ENCODE assay signal across 24 cellular contexts in genomic region chr7:4772306-4772705, GRCh38. TPM values are rescaled to one million over a fixed set of nuclear protein-coding genes. Genes with fewer than 3 reads are reported as not detected.
A peak's percentile ranks its signal among the peaks of the same experiment; 100 is the strongest.
DNase-seq lines count a peak whose midpoint lies in the region; ATAC-seq, FAIRE-seq and TF ChIP-seq lines count a peak whose summit lies in the region.
"Had no signal": no experiment of that assay in that cellular context is flagged by ENCODE, and none has a peak within 500 bp of the region (broad histone marks: within the 10 kb centered on the region; RNA-seq: fewer than 3 reads in every experiment).

No MANE protein-coding gene starts in this region.

- no peak overlapping the region for H2BK5ac ChIP-seq in mesenchymal stem cell (ENCODE audit: low read depth, low read length, poor library complexity, severe bottlenecking)

- H2AFZ ChIP-seq in mesenchymal stem cell (ENCODE audit: low read depth, low read length): no peak overlapping the region
- H2AFZ ChIP-seq: GM23248 had no signal

- intact Hi-C loops in right cardiac atrium (cut with DNase I) (no loop called here), heart left ventricle (cut with DNase I) (no loop called here), sigmoid colon (cut with DNase I) (no loop called here)

- in situ Hi-C loops in GM13977 (cut with MboI; ENCODE audit: low pct_unique_long_range_greater_than_20kb, low sequenced_read_pairs, unreplicated experiment): no loop called here

- H3K4me3 ChIP-seq in right cardiac atrium (ENCODE audit: low read length) (no peak overlapping the region), heart left ventricle (no peak overlapping the region), mesenchymal stem cell (ENCODE audit: insufficient read depth in 1 of 2, low read depth in 1 of 2, low read length in 2 of 2) (no peak overlapping the region), sigmoid colon (no peak overlapping the region)
- H3K4me3 ChIP-seq: A549, GM23248 had no signal

- no peak overlapping the region for H4K91ac ChIP-seq in mesenchymal stem cell (ENCODE audit: low read length)

- no peak overlapping the region for H2BK120ac ChIP-seq in mesenchymal stem cell (ENCODE audit: low read depth, low read length)

- H3K4me1 ChIP-seq in right cardiac atrium (ENCODE audit: control insufficient read depth, insufficient read depth, low read length) (peaks cover 6% of the 10 kb centered on the region), heart left ventricle (peaks cover 0 to 50% (median 26%) of the 10 kb centered on the region in 12 donors), mesenchymal stem cell (ENCODE audit: control insufficient read depth, insufficient read depth, low read depth, low read length) (peaks cover 11% of the 10 kb centered on the region), sigmoid colon (peaks cover 0 to 66% (median 59%) of the 10 kb centered on the region in 4 donors)

- no peak overlapping the region for H3K9ac ChIP-seq in mesenchymal stem cell (ENCODE audit: low read length)
- H3K9ac ChIP-seq: GM23248 had no signal

- no peak overlapping the region for H3K4me2 ChIP-seq in mesenchymal stem cell (ENCODE audit: low read length, poor library complexity, severe bottlenecking)
- H3K4me2 ChIP-seq: A549 had no signal

- DNase-seq in right cardiac atrium (peak in 2 of 3 donors; percentile 30), heart left ventricle (no peak), mesenchymal stem cell (no peak), sigmoid colon (no peak), urothelium cell line (ENCODE audit: low spot score) (no peak), NCI-H2029 (lab: John Stamatoyannopoulos, UW) (no peak), NCI-H524 (lab: John Stamatoyannopoulos, UW) (no peak), GM13977 (ENCODE audit: low spot score) (no peak)
- DNase-seq: 8988T; ACHN; AML-193; C1 segment of cervical spinal cord; Caco-2; CD8-positive, alpha-beta T cell; DMS153; DND-41; GM23248; H7; HCEC 1CT had no signal

- no peak overlapping the region for H3K18ac ChIP-seq in mesenchymal stem cell (ENCODE audit: low read depth in 1 of 2, low read length in 2 of 2)

- no peak overlapping the region for H2BK15ac ChIP-seq in mesenchymal stem cell (ENCODE audit: low read depth, poor library complexity, severe bottlenecking)

- H3K27me3 ChIP-seq in right cardiac atrium (ENCODE audit: control insufficient read depth, insufficient read depth) (no peaks in the 10 kb centered on the region), heart left ventricle (no peaks in the 10 kb centered on the region), mesenchymal stem cell (ENCODE audit: control insufficient read depth in 1 of 2, insufficient read depth in 1 of 2, low read length in 2 of 2) (no peaks in the 10 kb centered on the region), sigmoid colon (no peaks in the 10 kb centered on the region)

- TF ChIP-seq EP300 in sigmoid colon (IDR thresholded peaks at IDR 0.05): no peak

- H3K27ac ChIP-seq in right cardiac atrium (ENCODE audit: low read length): no peak overlapping the region
- peak overlapping the region in 1 of 12 donors; percentile 94 for H3K27ac ChIP-seq in heart left ventricle
- H3K27ac ChIP-seq in mesenchymal stem cell (ENCODE audit: low read length, poor library complexity, severe bottlenecking): no peak overlapping the region
- peak overlapping the region in 3 of 4 donors; percentile 95 to 99 (median 96) for H3K27ac ChIP-seq in sigmoid colon
- H3K27ac ChIP-seq: A549, GM23248 had no signal

- FAIRE-seq in urothelium cell line (lab: Jason Lieb, UNC): peak; percentile 92
- FAIRE-seq: A549, G401.6, GM12892, GM19239, H1 had no signal

- peaks cover 32% of the 10 kb centered on the region for H3K79me1 ChIP-seq in mesenchymal stem cell (replicated peaks; ENCODE audit: low read length, poor library complexity, severe bottlenecking)

- H3K23ac ChIP-seq in mesenchymal stem cell (ENCODE audit: low read length in 2 of 2): no peak overlapping the region

- no peak overlapping the region for H3K14ac ChIP-seq in mesenchymal stem cell (ENCODE audit: low read length in 2 of 2)

- H3K9me3 ChIP-seq in right cardiac atrium (ENCODE audit: control insufficient read depth, low read length): no peaks in the 10 kb centered on the region
- no peaks in the 10 kb centered on the region for H3K9me3 ChIP-seq in heart left ventricle
- no peaks in the 10 kb centered on the region for H3K9me3 ChIP-seq in mesenchymal stem cell (ENCODE audit: control insufficient read depth, low read length)
- no peaks in the 10 kb centered on the region for H3K9me3 ChIP-seq in sigmoid colon
- H3K9me3 ChIP-seq: A549, Caco-2 had no signal

- no peak overlapping the region for H2BK12ac ChIP-seq in mesenchymal stem cell (ENCODE audit: low read length in 2 of 2)

- TF ChIP-seq CTCF in heart left ventricle (IDR thresholded peaks at IDR 0.05) (no peak), sigmoid colon (IDR thresholded peaks at IDR 0.05) (no peak), GM13977 (IDR thresholded peaks at IDR 0.05; ENCODE audit: extremely low read depth, insufficient read depth, missing control alignments) (no peak)

- WGBS in right cardiac atrium: 95% methylated on average over 6 of the region's 6 CpGs
- WGBS in heart left ventricle, 4 donors: 90 to 98% (median 96%) methylated on average over 5 to 6 of the region's 6 CpGs
- 99% methylated on average over 6 of the region's 6 CpGs for WGBS in mesenchymal stem cell
- WGBS in sigmoid colon, 2 donors: 94 to 96% methylated on average over 6 of the region's 6 CpGs

- TF ChIP-seq POLR2A in heart left ventricle (IDR thresholded peaks at IDR 0.05) (no peak), sigmoid colon (IDR thresholded peaks at IDR 0.05) (no peak)

- H2AK5ac ChIP-seq in mesenchymal stem cell (ENCODE audit: low read length, severe bottlenecking): no peak overlapping the region

- H3K4ac ChIP-seq in mesenchymal stem cell (ENCODE audit: low read depth in 1 of 2, low read length in 2 of 2): no peak overlapping the region

- peak overlapping the region; percentile 68 for H4K8ac ChIP-seq in mesenchymal stem cell (ENCODE audit: low read length)

- no peak for ATAC-seq in right cardiac atrium
- no peak for ATAC-seq in heart left ventricle
- ATAC-seq: A549; CD8-positive, alpha-beta T cell had no signal

- H3K36me3 ChIP-seq in heart left ventricle (peaks cover 0 to 7% (median 2%) of the 10 kb centered on the region in 9 donors), mesenchymal stem cell (ENCODE audit: control insufficient read depth in 1 of 2, insufficient read depth in 2 of 2, low read depth in 1 of 2, low read length in 2 of 2) (peaks cover 20 to 33% of the 10 kb centered on the region in 2 experiments), sigmoid colon (peaks cover 0 to 8% (median 3%) of the 10 kb centered on the region in 4 donors)

RNA-seq across cellular contexts. Expression of gene AP5Z1, which starts 3.1 kb away (rescaled TPM):
- total RNA-seq in right cardiac atrium (10 to 100 TPM; 10.5 to 17.3 (median 15.2) TPM), heart left ventricle (10 to 100 TPM in 7 of 9 donors, 1 to 10 TPM in 2; 8.4 to 31.9 (median 12.0) TPM), sigmoid colon (10 to 100 TPM; 17.1 to 24.6 (median 19.8) TPM)
- polyA plus RNA-seq in right cardiac atrium (12.4 TPM), heart left ventricle (10 to 100 TPM; 14.9 to 17.3 TPM), sigmoid colon (10 to 100 TPM; 16.8 to 66.0 (median 20.3) TPM)
- 30.2 TPM for polyA plus RNA-seq in mesenchymal stem cell (2013, experiment 1 of 2)
- polyA plus RNA-seq in mesenchymal stem cell (2013, experiment 2 of 2): 30.0 TPM

Comparison
In these comparisons a context has a peak if more than half of its experiments do, and no peak if none do; other contexts are left out.
1. DNase-seq: peak in right cardiac atrium (2 of 3); none in heart left ventricle (0 of 5), mesenchymal stem cell (single experiment), sigmoid colon (single experiment), urothelium cell line (single experiment), NCI-H2029 (single experiment), NCI-H524 (0 of 2) and GM13977 (single experiment).
2. H3K27ac ChIP-seq: peak in sigmoid colon (3 of 4); none in right cardiac atrium (single experiment) and mesenchymal stem cell (single experiment).